Comparison of ENCODE assay signal across 1 cellular context in genomic region chr2:113979172-113980128, GRCh38.
TF ChIP-seq lines count a peak whose summit lies in the region.

No MANE protein-coding gene starts in this region.

TF ChIP-seq in K562, 482 proteins besides CTCF, POLR2A, EP300 and RAD21 (continued from another document):
- TF ChIP-seq TCF15 (CRISPR knock-in tag; IDR thresholded peaks at IDR 0.05) (no peak), PHTF2 (CRISPR knock-in tag; IDR thresholded peaks at IDR 0.05) (no peak), MEF2A (IDR thresholded peaks at IDR 0.05; ENCODE audit: control insufficient read depth, low read depth, low read length) (no peak), HDAC3 (IDR thresholded peaks at IDR 0.05; ENCODE audit: borderline replicate concordance, partially characterized antibody) (no peak), HNRNPLL (IDR thresholded peaks at IDR 0.05; ENCODE audit: low read depth, low read length, poor library complexity, severe bottlenecking) (no peak), SMAD3 (CRISPR knock-in tag; conservative IDR thresholded peaks at IDR 0.05) (no peak), ZNF407 (IDR thresholded peaks at IDR 0.05; ENCODE audit: low read depth) (no peak), SAP30 (IDR thresholded peaks at IDR 0.05; ENCODE audit: borderline replicate concordance, insufficient read depth, low read depth, low read length, poor library complexity, severe bottlenecking) (no peak), ETV5 (CRISPR knock-in tag; IDR thresholded peaks at IDR 0.05; ENCODE audit: low read depth) (no peak), BCLAF1 (IDR thresholded peaks at IDR 0.05; ENCODE audit: borderline replicate concordance in 1 of 2, control insufficient read depth in 1 of 2, low read depth in 2 of 2, low read length in 1 of 2) (0 out of 4 replicates have a peak, but pooled peaks of 1 of the 2 experiments have one; percentile 46), ZNF175 (CRISPR knock-in tag; IDR thresholded peaks at IDR 0.05; ENCODE audit: low read depth) (no peak), PCBP1 (IDR thresholded peaks at IDR 0.05; ENCODE audit: low read depth, low read length, poor library complexity, severe bottlenecking) (peak; percentile 78), ZSCAN29 (IDR thresholded peaks at IDR 0.05) (no peak), GTF2B (IDR thresholded peaks at IDR 0.05; ENCODE audit: extremely low read depth, insufficient read length) (no peak), MEIS2 (IDR thresholded peaks at IDR 0.05; ENCODE audit: partially characterized antibody) (no peak), XRCC5 (IDR thresholded peaks at IDR 0.05; ENCODE audit: low read depth, low read length) (0 out of 2 replicates have a peak, but pooled peaks have one; percentile 36), NFXL1 (CRISPR knock-in tag; IDR thresholded peaks at IDR 0.05) (no peak), MEF2D (tag; conservative IDR thresholded peaks at IDR 0.05; ENCODE audit: low read depth) (no peak), CC2D1A (IDR thresholded peaks at IDR 0.05) (peak; percentile 31; the same call in 1 of the 2 replicates), TAF1 (IDR thresholded peaks at IDR 0.05; ENCODE audit: control insufficient read depth, extremely low read depth, insufficient read depth, low read length, severe bottlenecking) (no peak)
TF ChIP-seq in K562: peak in this region for 14.
